In genomic region chr6:41786451-41787218, GRCh38 we compare ENCODE assay signal across 8 cellular contexts. TPM values are rescaled to one million over a fixed set of nuclear protein-coding genes. Genes with fewer than 3 reads are reported as not detected.
DNase-seq lines count a peak whose midpoint lies in the region; ATAC-seq and TF ChIP-seq lines count a peak whose summit lies in the region.

No MANE protein-coding gene starts in this region.

- H3K4me3 Mint-ChIP-seq in activated T-cell treated with anti-CD3 and anti-CD28 coated beads, Interleukin-2, amount 50 U/mL, for 4 hours, result peak overlapping the region; percentile 97

- peak; percentile 72 for TF ChIP-seq CTCF in GM20000 (IDR thresholded peaks at IDR 0.05; ENCODE audit: extremely low read depth, missing control alignments)

- peaks cover 16 to 30% of the 10 kb centered on the region in 2 donors for H3K4me1 ChIP-seq in muscle layer of duodenum (ENCODE audit: control insufficient read depth in 1 of 2, insufficient read depth in 2 of 2, low read length in 2 of 2)

- peaks cover 13% of the 10 kb centered on the region for H3K36me3 Mint-ChIP-seq in activated T-cell treated with anti-CD3 and anti-CD28 coated beads, Interleukin-2, amount 50 U/mL, for 4 hours (ENCODE audit: insufficient read depth)

- no peaks in the 10 kb centered on the region for H3K27me3 ChIP-seq in muscle layer of duodenum (ENCODE audit: low read depth, low read length)

- peak overlapping the region; percentile 96 to 97 for H3K4me3 ChIP-seq in muscle layer of duodenum (ENCODE audit: low read depth in 1 of 2, low read length in 2 of 2)

- peaks cover 12% of the 10 kb centered on the region for H3K4me1 Mint-ChIP-seq in activated T-cell treated with anti-CD3 and anti-CD28 coated beads, Interleukin-2, amount 50 U/mL, for 4 hours (ENCODE audit: low read depth)

- no peaks in the 10 kb centered on the region for H3K9me3 Mint-ChIP-seq in activated T-cell treated with anti-CD3 and anti-CD28 coated beads, Interleukin-2, amount 50 U/mL, for 4 hours

- peak overlapping the region; percentile 98 for H3K27ac ChIP-seq in muscle layer of duodenum (ENCODE audit: low read length)

- H3K9me3 ChIP-seq in muscle layer of duodenum (ENCODE audit: control insufficient read depth in 1 of 2, low read length in 2 of 2), result no peaks in the 10 kb centered on the region

- H3K27me3 Mint-ChIP-seq in activated T-cell treated with anti-CD3 and anti-CD28 coated beads, Interleukin-2, amount 50 U/mL, for 4 hours (ENCODE audit: low read depth), result no peaks in the 10 kb centered on the region

- ATAC-seq in activated T-cell treated with anti-CD3 and anti-CD28 coated beads, Interleukin-2, amount 50 U/mL, for 4 hours, result peak; percentile 81 to 84
- peak; percentile 87 for ATAC-seq in esophagus mucosa

- peak; percentile 72 for DNase-seq in COR-L47 (lab: John Stamatoyannopoulos, UW)
- peak; percentile 94 for DNase-seq in GM20000 (ENCODE audit: low spot score)
- peak in 72 of 76 experiments; percentile 38 to 94 (median 82) for DNase-seq in HUDEP-2 (lab: John Stamatoyannopoulos, UW; ENCODE audit: unreplicated experiment in 76 of 76)
- DNase-seq in OCI-M1 (lab: John Stamatoyannopoulos, UW), result peak; percentile 93
- DNase-seq in activated T-cell treated with anti-CD3 and anti-CD28 coated beads, Interleukin-2, amount 50 U/mL, for 4 hours, result peak; percentile 85
- DNase-seq in stimulated activated CD8-positive, alpha-beta memory T cell treated with anti-CD3 and anti-CD28 coated beads, Interleukin-7, amount 100 ng/mL, for 24 hours (ENCODE audit: low read depth), result peak; percentile 74

- peaks cover 24 to 25% of the 10 kb centered on the region in 2 donors for H3K36me3 ChIP-seq in muscle layer of duodenum (ENCODE audit: control insufficient read depth in 1 of 2, insufficient read depth in 2 of 2, low read length in 2 of 2)

RNA-seq across cellular contexts. Expression of gene TOMM6, which starts 0.9 kb away (rescaled TPM):
- total RNA-seq in activated T-cell treated with anti-CD3 and anti-CD28 coated beads, Interleukin-2, amount 50 U/mL, for 4 hours, result 100 to 1,000 TPM; 415 to 478 (median 454) TPM
- 189 TPM for total RNA-seq in esophagus mucosa

RNA-seq across cellular contexts. Expression of gene PRICKLE4, which starts 6.1 kb away (rescaled TPM):
- not detected for total RNA-seq in activated T-cell treated with anti-CD3 and anti-CD28 coated beads, Interleukin-2, amount 50 U/mL, for 4 hours
- 2.2 TPM for total RNA-seq in esophagus mucosa

RNA-seq across cellular contexts. Expression of gene FRS3, which starts 6.9 kb away (rescaled TPM):
- 1 to 10 TPM; 4.7 to 7.4 (median 5.3) TPM for total RNA-seq in activated T-cell treated with anti-CD3 and anti-CD28 coated beads, Interleukin-2, amount 50 U/mL, for 4 hours
- total RNA-seq in esophagus mucosa, result 2.2 TPM

RNA-seq across cellular contexts. Expression of gene PGC, which starts 39.4 kb away (rescaled TPM):
- total RNA-seq in activated T-cell treated with anti-CD3 and anti-CD28 coated beads, Interleukin-2, amount 50 U/mL, for 4 hours, result under 1 TPM; 0.14 to 0.38 (median 0.24) TPM
- total RNA-seq in esophagus mucosa, result not detected

RNA-seq across cellular contexts. Expression of gene TFEB, which starts 51.2 kb away (rescaled TPM):
- 10 to 100 TPM in 2 of 3 donors, 1 to 10 TPM in 1; 7.6 to 15.4 (median 10.8) TPM for total RNA-seq in activated T-cell treated with anti-CD3 and anti-CD28 coated beads, Interleukin-2, amount 50 U/mL, for 4 hours
- total RNA-seq in esophagus mucosa, result 10.9 TPM

Comparison
In these comparisons a context has a peak if more than half of its experiments do, and no peak if none do; other contexts are left out.
1. Peak in every context shown above with its lines: DNase-seq, ATAC-seq, H3K4me3 ChIP-seq and H3K27ac ChIP-seq.